In the genomic region with DNA sequence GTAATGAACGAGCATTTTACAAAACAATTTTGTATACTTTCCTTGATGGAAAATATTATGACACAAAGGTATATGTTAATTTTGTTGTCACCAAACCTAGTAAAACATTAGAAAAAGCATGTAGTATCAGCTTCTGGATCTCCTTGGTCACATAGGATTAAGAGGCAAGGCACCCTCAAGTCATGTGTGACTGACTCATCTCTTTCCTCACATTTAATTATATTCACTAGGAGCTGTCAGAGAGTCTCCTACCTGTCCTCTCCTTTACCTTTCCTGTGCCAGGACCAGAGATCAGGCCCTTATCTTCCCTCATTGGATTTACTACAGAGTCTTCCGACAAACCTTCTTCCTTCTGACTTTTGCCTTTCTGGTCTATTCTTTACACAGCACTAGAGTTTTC, we compare ENCODE assay signal across 1 cellular context.
TF ChIP-seq lines count a peak whose summit lies in the region.

No MANE protein-coding gene starts in this region.

TF ChIP-seq in SK-N-SH treated with all-trans-retinoic acid at 6 μM for 48 hours, 23 proteins besides CTCF, POLR2A, EP300 and RAD21 (continued from another document):
- TF ChIP-seq, protein P1, sequence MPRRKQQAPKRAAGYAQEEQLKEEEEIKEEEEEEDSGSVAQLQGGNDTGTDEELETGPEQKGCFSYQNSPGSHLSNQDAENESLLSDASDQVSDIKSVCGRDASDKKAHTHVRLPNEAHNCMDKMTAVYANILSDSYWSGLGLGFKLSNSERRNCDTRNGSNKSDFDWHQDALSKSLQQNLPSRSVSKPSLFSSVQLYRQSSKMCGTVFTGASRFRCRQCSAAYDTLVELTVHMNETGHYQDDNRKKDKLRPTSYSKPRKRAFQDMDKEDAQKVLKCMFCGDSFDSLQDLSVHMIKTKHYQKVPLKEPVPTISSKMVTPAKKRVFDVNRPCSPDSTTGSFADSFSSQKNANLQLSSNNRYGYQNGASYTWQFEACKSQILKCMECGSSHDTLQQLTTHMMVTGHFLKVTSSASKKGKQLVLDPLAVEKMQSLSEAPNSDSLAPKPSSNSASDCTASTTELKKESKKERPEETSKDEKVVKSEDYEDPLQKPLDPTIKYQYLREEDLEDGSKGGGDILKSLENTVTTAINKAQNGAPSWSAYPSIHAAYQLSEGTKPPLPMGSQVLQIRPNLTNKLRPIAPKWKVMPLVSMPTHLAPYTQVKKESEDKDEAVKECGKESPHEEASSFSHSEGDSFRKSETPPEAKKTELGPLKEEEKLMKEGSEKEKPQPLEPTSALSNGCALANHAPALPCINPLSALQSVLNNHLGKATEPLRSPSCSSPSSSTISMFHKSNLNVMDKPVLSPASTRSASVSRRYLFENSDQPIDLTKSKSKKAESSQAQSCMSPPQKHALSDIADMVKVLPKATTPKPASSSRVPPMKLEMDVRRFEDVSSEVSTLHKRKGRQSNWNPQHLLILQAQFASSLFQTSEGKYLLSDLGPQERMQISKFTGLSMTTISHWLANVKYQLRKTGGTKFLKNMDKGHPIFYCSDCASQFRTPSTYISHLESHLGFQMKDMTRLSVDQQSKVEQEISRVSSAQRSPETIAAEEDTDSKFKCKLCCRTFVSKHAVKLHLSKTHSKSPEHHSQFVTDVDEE (CRISPR knock-in tag; IDR thresholded peaks at IDR 0.05): no peak
- TF ChIP-seq ZFP30 (CRISPR knock-in tag; IDR thresholded peaks at IDR 0.05) (no peak), BACH2 (CRISPR knock-in tag; IDR thresholded peaks at IDR 0.05; ENCODE audit: borderline replicate concordance) (no peak)
